ENCODE assay signal across 8 cellular contexts in the genomic region with DNA sequence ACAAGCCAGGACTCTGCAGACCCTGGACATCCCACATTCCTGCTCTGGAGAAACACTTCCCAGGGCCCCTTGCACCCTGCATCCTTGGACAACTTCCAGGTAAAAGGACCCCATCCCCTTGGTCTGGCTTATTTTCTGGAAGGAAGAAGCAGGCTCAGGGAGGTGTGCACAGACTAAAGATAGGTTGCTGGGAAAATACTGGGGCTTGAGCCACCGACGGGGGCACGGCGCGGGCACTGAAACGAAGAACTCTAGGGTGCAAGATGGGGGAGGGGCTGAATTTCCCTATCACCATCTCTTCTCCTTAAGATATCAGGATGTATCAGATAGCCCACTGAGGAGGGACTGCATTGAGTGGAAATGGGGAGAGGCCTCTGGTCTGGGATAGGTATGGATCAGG. TPM values are rescaled to one million over a fixed set of nuclear protein-coding genes. Genes with fewer than 3 reads are reported as not detected.
DNase-seq lines count a peak whose midpoint lies in the region; ATAC-seq and TF ChIP-seq lines count a peak whose summit lies in the region.

No MANE protein-coding gene starts in this region.

- peak overlapping the region; percentile 85 for H3K9ac ChIP-seq in OCI-LY3 (ENCODE audit: low read length)

- DNase-seq in CD8-positive, alpha-beta T cell = no peak
- DNase-seq in endothelial cell (ENCODE audit: low spot score) (no peak), osteoblast (ENCODE audit: insufficient read length, low spot score, missing footprints) (no peak), SKM-1 treated with dmso at 0.1 percent for 144 hours (lab: John Stamatoyannopoulos, UW; ENCODE audit: unreplicated experiment) (no peak), KBM-7 (no peak)

- no peaks in the 10 kb centered on the region for H4K20me1 ChIP-seq in OCI-LY3 (ENCODE audit: insufficient read depth, low read length)
- peaks cover 5% of the 10 kb centered on the region for H4K20me1 ChIP-seq in osteoblast (ENCODE audit: insufficient read depth, low read length)

- peaks cover 21% of the 10 kb centered on the region for H3K4me1 Mint-ChIP-seq in CD8-positive, alpha-beta T cell (ENCODE audit: low read depth)
- peaks cover 29% of the 10 kb centered on the region for H3K4me1 Mint-ChIP-seq in endothelial cell (ENCODE audit: unreplicated experiment)

- no peaks in the 10 kb centered on the region for H3K9me3 Mint-ChIP-seq in CD8-positive, alpha-beta T cell
- H3K9me3 Mint-ChIP-seq in endothelial cell (ENCODE audit: unreplicated experiment) = no peaks in the 10 kb centered on the region

- intact Hi-C loops in CD8-positive, alpha-beta T cell (cut with DNase I, micrococcal nuclease) = loop anchor here (1.0 to 5.0 kb wide), 4 partner anchors 8 to 438 kb away; partner anchors contain the start of genes TOMM6 (in 2 of the 2), MRPS10 (in 1 of the 2) and TFEB (in 1 of the 2)

- H3K36me3 ChIP-seq in CD8-positive, alpha-beta T cell (ENCODE audit: insufficient read depth, low read length) = peaks cover 14% of the 10 kb centered on the region
- H3K36me3 ChIP-seq in OCI-LY3 (replicated peaks; ENCODE audit: low read depth, low read length) (peaks cover 7% of the 10 kb centered on the region), osteoblast (ENCODE audit: insufficient read depth, low read length) (peaks cover 33% of the 10 kb centered on the region)

- peak overlapping the region; percentile 80 for H3K4me3 Mint-ChIP-seq in CD8-positive, alpha-beta T cell
- H3K4me3 Mint-ChIP-seq in endothelial cell (ENCODE audit: unreplicated experiment) = peak overlapping the region; percentile 97

- no peaks in the 10 kb centered on the region for H3K27me3 ChIP-seq in CD8-positive, alpha-beta T cell (ENCODE audit: insufficient read depth, low read length)
- H3K27me3 ChIP-seq in OCI-LY3 (ENCODE audit: low read depth, low read length) = peaks cover 8% of the 10 kb centered on the region; the same call in 1 of the 2 replicates
- H3K27me3 ChIP-seq in osteoblast (ENCODE audit: insufficient read depth, low read length) = no peaks in the 10 kb centered on the region

- H3K27ac ChIP-seq in CD8-positive, alpha-beta T cell (ENCODE audit: low read depth, low read length) = no peak overlapping the region
- H3K27ac ChIP-seq in OCI-LY3 (ENCODE audit: low read length) (no peak overlapping the region), osteoblast (ENCODE audit: low read depth, low read length) (no peak overlapping the region)

- no peak for TF ChIP-seq CTCF in CD8-positive, alpha-beta T cell (IDR thresholded peaks at IDR 0.05)
- TF ChIP-seq CTCF in OCI-LY3 (IDR thresholded peaks at IDR 0.05; ENCODE audit: low read depth, low read length) (no peak), endothelial cell (IDR thresholded peaks at IDR 0.05; ENCODE audit: unreplicated experiment) (no peak), osteoblast (IDR thresholded peaks at IDR 0.05; ENCODE audit: extremely low read depth, low read depth, low read length) (no peak)

- CTCF ChIA-PET in CD8-positive, alpha-beta T cell (lab: Charles Lee) = no interaction called here

- H2AFZ ChIP-seq in OCI-LY3 (ENCODE audit: low read depth, low read length) (no peak overlapping the region), osteoblast (ENCODE audit: low read length) (peak overlapping the region; percentile 84)

- POLR2A ChIA-PET in CD8-positive, alpha-beta T cell (lab: Charles Lee) = no interaction called here

- H3K4me3 ChIP-seq in CD8-positive, alpha-beta T cell (ENCODE audit: low read depth, low read length) = peak overlapping the region; percentile 49
- H3K4me3 ChIP-seq in OCI-LY3 (ENCODE audit: low read length) (peak overlapping the region; percentile 87), osteoblast (ENCODE audit: insufficient read depth, low read length) (peak overlapping the region; percentile 81)

- H3K4me1 ChIP-seq in CD8-positive, alpha-beta T cell (ENCODE audit: insufficient read depth, low read length) = peaks cover 18% of the 10 kb centered on the region
- H3K4me1 ChIP-seq in OCI-LY3 (ENCODE audit: low read length) (peaks cover 20% of the 10 kb centered on the region), osteoblast (ENCODE audit: insufficient read depth, low read length) (peaks cover 14% of the 10 kb centered on the region)

- H3K9me3 ChIP-seq in CD8-positive, alpha-beta T cell (ENCODE audit: low read length) = no peaks in the 10 kb centered on the region
- H3K9me3 ChIP-seq in OCI-LY3 (ENCODE audit: insufficient read depth, low read length) (no peaks in the 10 kb centered on the region), osteoblast (ENCODE audit: low read depth, low read length) (no peaks in the 10 kb centered on the region)

- H3K27ac Mint-ChIP-seq in CD8-positive, alpha-beta T cell = no peak overlapping the region
- H3K27ac Mint-ChIP-seq in endothelial cell (ENCODE audit: unreplicated experiment) = peak overlapping the region; percentile 86

- in situ Hi-C loops in KBM-7 (cut with MboI; ENCODE audit: low pct_unique_long_range_greater_than_20kb, low sequenced_read_pairs) = no loop called here

- peaks cover 5% of the 10 kb centered on the region; the same call in 1 of the 2 replicates for H3K79me2 ChIP-seq in OCI-LY3 (ENCODE audit: low read length)
- H3K79me2 ChIP-seq in osteoblast (ENCODE audit: insufficient read depth, low read length) = peaks cover 7% of the 10 kb centered on the region

- H3K4me2 ChIP-seq in OCI-LY3 (ENCODE audit: low read length) (peak overlapping the region; percentile 95), osteoblast (ENCODE audit: insufficient read depth, low read length) (peak overlapping the region; percentile 99)

- H3K36me3 Mint-ChIP-seq in CD8-positive, alpha-beta T cell = peaks cover 31% of the 10 kb centered on the region
- peaks cover 24% of the 10 kb centered on the region for H3K36me3 Mint-ChIP-seq in endothelial cell (ENCODE audit: low read depth, unreplicated experiment)

- ATAC-seq in CD8-positive, alpha-beta T cell = no peak
- ATAC-seq in GM21390 (IDR thresholded peaks at IDR 0.05; ENCODE audit: unreplicated experiment) (no peak), HG03175 (IDR thresholded peaks at IDR 0.05; ENCODE audit: unreplicated experiment) (no peak)

- H3K27me3 Mint-ChIP-seq in CD8-positive, alpha-beta T cell (ENCODE audit: low read depth) = peaks cover 4% of the 10 kb centered on the region
- H3K27me3 Mint-ChIP-seq in endothelial cell (ENCODE audit: unreplicated experiment) = peaks cover 5% of the 10 kb centered on the region

RNA-seq across cellular contexts. Expression of gene FRS3, which starts 0.8 kb away (rescaled TPM):
- total RNA-seq in CD8-positive, alpha-beta T cell = 1 to 10 TPM; 3.7 to 6.2 TPM
- 8.8 TPM for total RNA-seq in endothelial cell (ENCODE audit: unreplicated experiment)
- 1.5 and 1.8 TPM in 2 replicates for total RNA-seq in osteoblast

RNA-seq across cellular contexts. Expression of gene PRICKLE4, which starts 1.7 kb away (rescaled TPM):
- not detected for total RNA-seq in CD8-positive, alpha-beta T cell
- total RNA-seq in endothelial cell (ENCODE audit: unreplicated experiment) (20.7 TPM), osteoblast (0.59 TPM in 1 of 2 replicates, not detected in the other)

RNA-seq across cellular contexts. Expression of gene TOMM6, which starts 8.6 kb away (rescaled TPM):
- 100 to 1,000 TPM in 1 of 2 experiments, 10 to 100 TPM in 1; 94.3 to 101 TPM for total RNA-seq in CD8-positive, alpha-beta T cell
- total RNA-seq in endothelial cell (ENCODE audit: unreplicated experiment) (167 TPM), osteoblast (37.4 and 54.6 TPM in 2 replicates)

RNA-seq across cellular contexts. Expression of gene PGC, which starts 31.7 kb away (rescaled TPM):
- total RNA-seq in CD8-positive, alpha-beta T cell = not detected
- not detected for total RNA-seq in endothelial cell (ENCODE audit: unreplicated experiment)
- not detected in 2 replicates for total RNA-seq in osteoblast

RNA-seq across cellular contexts. Expression of gene TFEB, which starts 43.5 kb away (rescaled TPM):
- total RNA-seq in CD8-positive, alpha-beta T cell = 10 to 100 TPM; 10.2 to 12.7 TPM
- 10.4 TPM for total RNA-seq in endothelial cell (ENCODE audit: unreplicated experiment)
- total RNA-seq in osteoblast = 5.1 and 5.6 TPM in 2 replicates

Comparison
In these comparisons a context has a peak if more than half of its experiments do, and no peak if none do; other contexts are left out.
1. RNA of gene PRICKLE4, which starts 1.7 kb away (total RNA-seq): 20.7 TPM in endothelial cell (single experiment); not detected in CD8-positive, alpha-beta T cell and 0.59 TPM in osteoblast; every median in the first group is over 10 times any median in the second.
2. Peak in every context shown above with its lines, with median percentiles within 50 percentile points of each other: H3K4me3 ChIP-seq.